ENCODE assay signal across 8 cellular contexts in the genomic region with DNA sequence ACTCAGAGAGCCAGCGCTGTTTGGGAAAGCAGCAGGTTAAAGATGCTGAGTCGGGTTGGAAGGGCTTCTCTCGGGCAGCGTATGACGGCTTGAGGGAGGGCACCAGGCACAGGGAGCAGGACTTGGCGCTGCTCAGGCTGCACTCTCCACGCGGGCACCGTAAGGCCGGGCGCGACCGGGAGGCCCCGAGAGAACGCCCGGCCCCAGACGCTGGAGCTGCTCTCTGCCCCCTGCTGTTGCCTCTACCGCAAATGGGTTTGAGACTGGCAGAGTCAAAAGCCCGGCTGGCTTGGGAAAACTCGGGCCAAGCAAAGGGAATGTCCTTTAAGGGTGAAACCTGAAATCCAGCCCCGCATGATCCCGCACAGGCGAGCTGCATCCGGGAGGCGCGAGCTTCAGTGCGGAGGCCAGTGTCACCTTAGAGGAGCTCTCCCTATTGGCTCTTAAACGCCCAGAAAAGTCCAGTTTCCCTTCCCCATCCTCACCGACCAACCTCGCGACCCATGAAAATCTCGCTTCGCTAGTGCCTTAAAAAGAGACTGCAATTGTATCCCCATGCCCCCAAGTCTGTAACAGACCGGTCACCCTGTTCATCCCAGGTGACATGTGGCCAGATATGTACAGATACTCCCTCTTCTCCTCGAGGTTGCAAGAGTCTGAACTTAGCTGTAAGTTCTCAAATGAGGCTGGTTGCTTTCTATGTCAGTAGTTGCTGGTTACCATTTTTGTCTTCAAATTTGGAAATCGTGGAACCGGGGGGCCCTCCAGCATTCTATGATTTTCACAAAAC. TPM values are rescaled to one million over a fixed set of nuclear protein-coding genes. Genes with fewer than 3 reads are reported as not detected.
DNase-seq lines count a peak whose midpoint lies in the region; ATAC-seq and TF ChIP-seq lines count a peak whose summit lies in the region.

No MANE protein-coding gene starts in this region.

- H3K27me3 ChIP-seq in kidney epithelial cell (ENCODE audit: control insufficient read depth, insufficient read depth, low read length) (peaks cover 98% of the 10 kb centered on the region), thoracic aorta (replicated peaks; ENCODE audit: insufficient read depth) (no peaks in the 10 kb centered on the region)

- H3K4me1 ChIP-seq in thoracic aorta (ENCODE audit: control insufficient read depth in 1 of 2, low read depth in 2 of 2): peaks cover 0 to 25% of the 10 kb centered on the region in 2 donors

- intact Hi-C loops in Right ventricle myocardium inferior (cut with DNase I) (loop anchor here (2.0 to 10.0 kb wide), 7 partner anchors 67 to 593 kb away; partner anchors contain the start of genes GORAB, KIFAP3 and NTMT2), cardiac septum (cut with DNase I) (loop anchor here (2.0 to 10.0 kb wide), 8 partner anchors 34 to 740 kb away; partner anchors contain the start of gene GORAB)

- DNase-seq in Right ventricle myocardium inferior (ENCODE audit: missing footprints) (peak; percentile 78), cardiac septum (ENCODE audit: low spot score) (no peak), astrocyte of the spinal cord (ENCODE audit: low read depth, low spot score) (peak; percentile 65), kidney epithelial cell (ENCODE audit: low read depth) (no peak), thoracic aorta (ENCODE audit: low spot score) (no peak), GM10266 (ENCODE audit: extremely low spot score) (no peak), H4 (ENCODE audit: low spot score) (no peak)

- no peaks in the 10 kb centered on the region for H3K9me3 ChIP-seq in thoracic aorta

- in situ Hi-C loops in astrocyte of the spinal cord (cut with HindIII; ENCODE audit: low sequenced_read_pairs): no loop called here

- no peaks in the 10 kb centered on the region for H3K36me3 ChIP-seq in kidney epithelial cell (ENCODE audit: control insufficient read depth, insufficient read depth, low read length)
- H3K36me3 ChIP-seq in thoracic aorta: no peaks in the 10 kb centered on the region

- TF ChIP-seq CTCF in astrocyte of the spinal cord (IDR thresholded peaks at IDR 0.05; ENCODE audit: low read depth, low read length) (peak; percentile 26), kidney epithelial cell (IDR thresholded peaks at IDR 0.05; ENCODE audit: insufficient read depth, low read length, poor library complexity, severe bottlenecking) (peak; percentile 19), thoracic aorta (IDR thresholded peaks at IDR 0.05) (peak; percentile 35), GM10266 (IDR thresholded peaks at IDR 0.05; ENCODE audit: control insufficient read depth, insufficient read depth, low read depth, missing control alignments) (no peak)

- peak overlapping the region; percentile 94 to 96 for H3K27ac ChIP-seq in thoracic aorta

- ATAC-seq in Right ventricle myocardium inferior (peak; percentile 67), thoracic aorta (ENCODE audit: insufficient number of reproducible peaks, low FRiP score, low read depth) (no peak), GM21723 (IDR thresholded peaks at IDR 0.05; ENCODE audit: unreplicated experiment) (no peak)

- H3K4me3 ChIP-seq in astrocyte of the spinal cord (ENCODE audit: low read depth, low read length) (peak overlapping the region; percentile 89), kidney epithelial cell (ENCODE audit: low read depth, low read length) (peak overlapping the region; percentile 37), thoracic aorta (peak overlapping the region; percentile 96)

RNA-seq across cellular contexts. Expression of gene PRRX1, which starts 1.1 kb away (rescaled TPM):
- total RNA-seq in Right ventricle myocardium inferior (46.3 TPM), cardiac septum (124 TPM), kidney epithelial cell (0.75 and 2.9 TPM in 2 replicates), thoracic aorta (100 to 1,000 TPM in 1 of 2 donors, 10 to 100 TPM in 1; 66.6 to 171 TPM)
- total RNA-seq in H4 (2014; rRNA removed; shearing (Covaris generic)): 0.10 TPM in 1 of 2 replicates, not detected in the other

Comparison
In these comparisons a context has a peak if more than half of its experiments do, and no peak if none do; other contexts are left out.
1. DNase-seq: peak in Right ventricle myocardium inferior (single experiment) and astrocyte of the spinal cord (single experiment); none in cardiac septum (single experiment), kidney epithelial cell (single experiment), thoracic aorta (single experiment), GM10266 (single experiment) and H4 (single experiment).
2. H3K4me3 ChIP-seq: peak in every context shown above with its lines; median percentile 96 in thoracic aorta; 89 in astrocyte of the spinal cord; 37 in kidney epithelial cell.
3. RNA of gene PRRX1, which starts 1.1 kb away (total RNA-seq): 66.6 to 171 TPM in thoracic aorta, 124 TPM in cardiac septum (single experiment) and 46.3 TPM in Right ventricle myocardium inferior (single experiment); 0.75 to 2.9 TPM in kidney epithelial cell and 0.10 TPM in H4; every median in the first group is over 10 times any median in the second.